In the genomic region with DNA sequence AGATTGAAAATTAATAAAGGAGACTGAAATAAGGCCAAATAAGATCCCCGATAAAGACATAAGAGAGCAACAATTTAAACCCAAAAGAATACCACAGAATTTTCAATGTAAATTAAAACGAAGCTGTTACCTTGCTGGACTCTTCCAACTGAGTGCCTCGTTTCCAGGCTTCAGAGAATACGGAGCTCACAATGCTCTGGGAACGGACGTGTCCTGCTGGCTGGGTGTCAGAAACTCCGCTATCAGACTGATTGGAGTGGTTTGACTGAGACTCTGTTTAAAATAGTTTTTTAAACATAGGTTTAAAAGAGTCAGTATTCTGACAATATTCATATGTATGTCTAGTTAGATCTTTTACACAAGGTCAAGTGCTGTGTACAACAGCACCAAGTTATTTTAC, we compare ENCODE assay signal across 20 cellular contexts.
DNase-seq lines count a peak whose midpoint lies in the region; ATAC-seq and TF ChIP-seq lines count a peak whose summit lies in the region.
"Had no signal": no experiment of that assay in that cellular context is flagged by ENCODE, and none has a peak within 500 bp of the region (broad histone marks: within the 10 kb centered on the region; RNA-seq: fewer than 3 reads in every experiment).

No MANE protein-coding gene starts in this region.

- H3K36me3 Mint-ChIP-seq in endodermal cell (ENCODE audit: low read depth): peaks cover 33% of the 10 kb centered on the region

- DNase-seq in Right ventricle myocardium superior: peak; percentile 60
- DNase-seq in left ventricle myocardium inferior: no peak
- no peak for DNase-seq in endodermal cell
- DNase-seq in right cardiac atrium: peak; percentile 33 to 79 (median 61)
- no peak for DNase-seq in anterior cingulate cortex (lab: John Stamatoyannopoulos, UW)
- DNase-seq in iPS-NIHi7 (ENCODE audit: extremely low spot score): no peak
- DNase-seq: EL, H7, MM.1S, NCI-H1048, NCI-H1417 treated with DMSO at 0.1 percent for 48 hours, NCI-H187, NCI-H446, NCI-H526, OCI-M1, SHP77 had no signal

- H3K27ac Mint-ChIP-seq in endodermal cell: peak overlapping the region; percentile 41
- H3K27ac Mint-ChIP-seq: B cell had no signal

- H3K27me3 Mint-ChIP-seq in endodermal cell (ENCODE audit: insufficient read depth): no peaks in the 10 kb centered on the region
- H3K27me3 Mint-ChIP-seq: B cell had no signal

- H3K4me1 Mint-ChIP-seq in endodermal cell: peaks cover 6% of the 10 kb centered on the region
- H3K4me1 Mint-ChIP-seq: B cell had no signal

- intact Hi-C loops in Right ventricle myocardium superior (cut with DNase I): no loop called here
- intact Hi-C loops in left ventricle myocardium inferior (cut with micrococcal nuclease): no loop called here
- intact Hi-C loops in right cardiac atrium (cut with DNase I): no loop called here

- no peak for TF ChIP-seq CTCF in left ventricle myocardium inferior (IDR thresholded peaks at IDR 0.05; ENCODE audit: borderline replicate concordance)
- TF ChIP-seq CTCF in endodermal cell (conservative IDR thresholded peaks at IDR 0.05): no peak

- no peaks in the 10 kb centered on the region for H3K27me3 ChIP-seq in left ventricle myocardium inferior (ENCODE audit: low read depth)
- H3K27me3 ChIP-seq in endodermal cell (ENCODE audit: control insufficient read depth, insufficient read depth, low read length, poor library complexity, severe bottlenecking): no peaks in the 10 kb centered on the region
- H3K27me3 ChIP-seq in right cardiac atrium (ENCODE audit: control insufficient read depth, insufficient read depth): no peaks in the 10 kb centered on the region

- H3K27ac ChIP-seq in left ventricle myocardium inferior (replicated peaks) (no peak overlapping the region), endodermal cell (ENCODE audit: low read depth, low read length) (no peak overlapping the region), right cardiac atrium (ENCODE audit: low read length) (no peak overlapping the region)

- H3K36me3 ChIP-seq in left ventricle myocardium inferior (peaks cover 77% of the 10 kb centered on the region), endodermal cell (ENCODE audit: control insufficient read depth, insufficient read depth, low read length) (peaks cover 67% of the 10 kb centered on the region)

- no peak overlapping the region for H3K4me3 Mint-ChIP-seq in endodermal cell
- H3K4me3 Mint-ChIP-seq: B cell, CD14-positive monocyte had no signal

- ATAC-seq in Right ventricle myocardium superior (ENCODE audit: poor library complexity) (peak; percentile 72), right cardiac atrium (peak; percentile 68 to 71), HG03571 (IDR thresholded peaks at IDR 0.05; ENCODE audit: unreplicated experiment) (no peak)

- H3K4me3 ChIP-seq in left ventricle myocardium inferior (no peak overlapping the region), endodermal cell (ENCODE audit: low read length) (no peak overlapping the region), right cardiac atrium (ENCODE audit: low read length) (no peak overlapping the region)
- H3K4me3 ChIP-seq: K562 had no signal

- peaks cover 38% of the 10 kb centered on the region for H3K4me1 ChIP-seq in left ventricle myocardium inferior
- H3K4me1 ChIP-seq in endodermal cell (ENCODE audit: control insufficient read depth, insufficient read depth, low read length): no peaks in the 10 kb centered on the region
- H3K4me1 ChIP-seq in right cardiac atrium (ENCODE audit: control insufficient read depth, insufficient read depth, low read length): no peaks in the 10 kb centered on the region

- no peak overlapping the region for H3K9ac ChIP-seq in endodermal cell (ENCODE audit: extremely low read depth, low read length, poor library complexity, severe bottlenecking)

- WGBS in endodermal cell (ENCODE audit: insufficient coverage in 1 of 2, insufficient read length in 1 of 2), 2 experiments: 92 to 93% methylated on average over 5 to 7 of the region's 7 CpGs
- WGBS in right cardiac atrium: 27% methylated on average over 7 of the region's 7 CpGs

- H3K9me3 ChIP-seq in left ventricle myocardium inferior (replicated peaks) (no peaks in the 10 kb centered on the region), endodermal cell (ENCODE audit: control insufficient read depth, low read length) (no peaks in the 10 kb centered on the region), right cardiac atrium (ENCODE audit: control insufficient read depth, low read length) (no peaks in the 10 kb centered on the region)

- H3K9me3 Mint-ChIP-seq in endodermal cell: no peaks in the 10 kb centered on the region
- H3K9me3 Mint-ChIP-seq: CD14-positive monocyte had no signal

Comparison
In these comparisons a context has a peak if more than half of its experiments do, and no peak if none do; other contexts are left out.
1. DNase-seq: peak in Right ventricle myocardium superior (single experiment) and right cardiac atrium (3 of 3); none in left ventricle myocardium inferior (single experiment), endodermal cell (single experiment), anterior cingulate cortex (0 of 58) and iPS-NIHi7 (single experiment).